Comparison of ENCODE assay signal across 27 cellular contexts in genomic region chr22:45477366-45478107, GRCh38. TPM values are rescaled to one million over a fixed set of nuclear protein-coding genes. Genes with fewer than 3 reads are reported as not detected.
DNase-seq lines count a peak whose midpoint lies in the region; ATAC-seq and TF ChIP-seq lines count a peak whose summit lies in the region.
"Had no signal": no experiment of that assay in that cellular context is flagged by ENCODE, and none has a peak within 500 bp of the region (broad histone marks: within the 10 kb centered on the region; RNA-seq: fewer than 3 reads in every experiment).

No MANE protein-coding gene starts in this region.

- H3K27ac Mint-ChIP-seq in CD8-positive, alpha-beta memory T cell = no peak overlapping the region
- H3K27ac Mint-ChIP-seq: activated CD8-positive, alpha-beta T cell treated with anti-CD3 and anti-CD28 coated beads for 36 hours; activated naive CD8-positive, alpha-beta T cell treated with anti-CD3 and anti-CD28 coated beads for 36 hours; CD8-positive, alpha-beta T cell; immature natural killer cell; naive thymus-derived CD4-positive, alpha-beta T cell had no signal

- H3K4me2 ChIP-seq in neuronal stem cell (ENCODE audit: insufficient read depth, low read length, poor library complexity, severe bottlenecking) = no peak overlapping the region

- 79% methylated on average over 7 of the region's 7 CpGs for WGBS in right cardiac atrium
- WGBS in neuronal stem cell (ENCODE audit: extremely low coverage in 2 of 2, insufficient read length in 2 of 2, insufficient replicate concordance in 1 of 2), 2 donors = no CpG with 5 or more reads among the region's 7 CpGs

- no peak overlapping the region for H2BK12ac ChIP-seq in neuronal stem cell (ENCODE audit: low read length)

- no peak for TF ChIP-seq CTCF in brain microvascular endothelial cell (IDR thresholded peaks at IDR 0.05; ENCODE audit: low read depth, low read length, missing control alignments)
- no peak for TF ChIP-seq CTCF in upper lobe of right lung (IDR thresholded peaks at IDR 0.05)

- no peak overlapping the region for H2AK5ac ChIP-seq in neuronal stem cell (ENCODE audit: low read depth, low read length)

- no peak overlapping the region for H2BK5ac ChIP-seq in neuronal stem cell (ENCODE audit: low read length)

- H3K4me3 Mint-ChIP-seq in CD8-positive, alpha-beta memory T cell = no peak overlapping the region
- H3K4me3 Mint-ChIP-seq: activated CD8-positive, alpha-beta T cell treated with anti-CD3 and anti-CD28 coated beads for 36 hours; activated naive CD8-positive, alpha-beta T cell treated with anti-CD3 and anti-CD28 coated beads for 36 hours; CD8-positive, alpha-beta T cell; immature natural killer cell; naive thymus-derived CD4-positive, alpha-beta T cell had no signal

- H3K79me1 ChIP-seq in neuronal stem cell (ENCODE audit: low read depth, low read length) = no peaks in the 10 kb centered on the region

- POLR2A ChIA-PET in CD8-positive, alpha-beta memory T cell (lab: Charles Lee) = no interaction called here

- H2BK15ac ChIP-seq in neuronal stem cell (ENCODE audit: low read length) = no peak overlapping the region

- no peaks in the 10 kb centered on the region for H3K36me3 Mint-ChIP-seq in CD8-positive, alpha-beta memory T cell
- H3K36me3 Mint-ChIP-seq: activated naive CD8-positive, alpha-beta T cell treated with anti-CD3 and anti-CD28 coated beads for 36 hours; CD8-positive, alpha-beta T cell; immature natural killer cell; naive thymus-derived CD4-positive, alpha-beta T cell had no signal

- peaks cover 18 to 44% of the 10 kb centered on the region in 2 donors for H3K27me3 Mint-ChIP-seq in CD8-positive, alpha-beta memory T cell
- H3K27me3 Mint-ChIP-seq: activated naive CD8-positive, alpha-beta T cell treated with anti-CD3 and anti-CD28 coated beads for 36 hours had no signal

- H3K14ac ChIP-seq in neuronal stem cell (ENCODE audit: low read length) = no peak overlapping the region

- H2BK120ac ChIP-seq in neuronal stem cell (ENCODE audit: low read depth, low read length) = no peak overlapping the region

- no peak for DNase-seq in right cardiac atrium
- DNase-seq in left ventricle myocardium superior = no peak
- no peak for DNase-seq in brain microvascular endothelial cell
- DNase-seq in neuronal stem cell (ENCODE audit: low spot score) = no peak
- DNase-seq in upper lobe of right lung = peak; percentile 36
- no peak for DNase-seq in C1 segment of cervical spinal cord (lab: John Stamatoyannopoulos, UW)
- DNase-seq in CD8-positive, alpha-beta memory T cell = no peak
- DNase-seq: activated CD4-positive, alpha-beta T cell treated with anti-CD3 and anti-CD28 coated beads for 1 hour; activated CD8-positive, alpha-beta T cell treated with anti-CD3 and anti-CD28 coated beads for 36 hours; activated naive CD8-positive, alpha-beta T cell treated with anti-CD3 and anti-CD28 coated beads for 36 hours; CD8-positive, alpha-beta T cell; H7; hypothalamus; immature natural killer cell; KBM-7; left ventricle myocardium inferior; midbrain; MM.1S; naive thymus-derived CD4-positive, alpha-beta T cell; NCI-H1436; NCI-H446; NCI-H774; stimulated activated naive CD4-positive, alpha-beta T cell treated with Interleukin-2 at 50 U/mL for 16 hours; thyroid gland had no signal

- no peak overlapping the region for H2AFZ ChIP-seq in neuronal stem cell (ENCODE audit: low read length)

- intact Hi-C loops in right cardiac atrium (cut with DNase I) = no loop called here
- intact Hi-C loops in left ventricle myocardium superior (cut with micrococcal nuclease) = no loop called here
- intact Hi-C loops in upper lobe of right lung (cut with DNase I) = no loop called here

- peaks cover 0 to 1% (median 0%) of the 10 kb centered on the region in 5 donors for H3K9me3 Mint-ChIP-seq in CD8-positive, alpha-beta memory T cell
- H3K9me3 Mint-ChIP-seq: activated CD8-positive, alpha-beta T cell treated with anti-CD3 and anti-CD28 coated beads for 36 hours; CD8-positive, alpha-beta T cell; immature natural killer cell had no signal

- H3K4me1 Mint-ChIP-seq in CD8-positive, alpha-beta memory T cell = no peaks in the 10 kb centered on the region
- H3K4me1 Mint-ChIP-seq: activated naive CD8-positive, alpha-beta T cell treated with anti-CD3 and anti-CD28 coated beads for 36 hours; immature natural killer cell had no signal

- no peak overlapping the region for H3K27ac ChIP-seq in right cardiac atrium (ENCODE audit: low read length)
- peak overlapping the region; percentile 36 for H3K27ac ChIP-seq in brain microvascular endothelial cell
- no peak overlapping the region for H3K27ac ChIP-seq in neuronal stem cell (replicated peaks; ENCODE audit: low read length)
- H3K27ac ChIP-seq in upper lobe of right lung = no peak overlapping the region
- H3K27ac ChIP-seq in CD8-positive, alpha-beta memory T cell (ENCODE audit: low read depth, low read length) = no peak overlapping the region
- H3K27ac ChIP-seq: RWPE1, thyroid gland had no signal

- ATAC-seq in right cardiac atrium = peak; percentile 25 to 29
- ATAC-seq in left ventricle myocardium superior = no peak
- ATAC-seq in upper lobe of right lung = no peak
- no peak for ATAC-seq in HG03457 (IDR thresholded peaks at IDR 0.05; ENCODE audit: unreplicated experiment)
- ATAC-seq: activated CD8-positive, alpha-beta T cell treated with anti-CD3 and anti-CD28 coated beads for 36 hours; CD8-positive, alpha-beta T cell; naive thymus-derived CD4-positive, alpha-beta T cell had no signal

- CTCF ChIA-PET in CD8-positive, alpha-beta memory T cell (lab: Charles Lee) = no interaction called here

- no peak overlapping the region for H4K8ac ChIP-seq in neuronal stem cell (ENCODE audit: low read depth, low read length)

- no peak overlapping the region for H3K23ac ChIP-seq in neuronal stem cell (ENCODE audit: low read depth, low read length, poor library complexity)

- H3K4me1 ChIP-seq in right cardiac atrium (ENCODE audit: control insufficient read depth, insufficient read depth, low read length) (no peaks in the 10 kb centered on the region), neuronal stem cell (ENCODE audit: control insufficient read depth in 2 of 2, insufficient read depth in 1 of 2, low read depth in 1 of 2, low read length in 2 of 2) (peaks cover 0 to 11% of the 10 kb centered on the region in 2 donors), upper lobe of right lung (no peaks in the 10 kb centered on the region)
- no peaks in the 10 kb centered on the region for H3K4me1 ChIP-seq in CD8-positive, alpha-beta memory T cell (ENCODE audit: insufficient read depth, low read length)

- in situ Hi-C loops in brain microvascular endothelial cell (cut with HindIII; ENCODE audit: low pct_ligation_motif_present, low sequenced_read_pairs) = no loop called here

- H4K91ac ChIP-seq in neuronal stem cell (ENCODE audit: low read depth, low read length, poor library complexity) = no peak overlapping the region

- no peaks in the 10 kb centered on the region for H3K27me3 ChIP-seq in right cardiac atrium (ENCODE audit: control insufficient read depth, insufficient read depth)
- no peaks in the 10 kb centered on the region for H3K27me3 ChIP-seq in brain microvascular endothelial cell (replicated peaks)
- peaks cover 0 to 8% (median 0%) of the 10 kb centered on the region in 3 experiments for H3K27me3 ChIP-seq in neuronal stem cell (ENCODE audit: control insufficient read depth in 3 of 3, insufficient read depth in 3 of 3, low read depth in 1 of 3, low read length in 3 of 3)
- H3K27me3 ChIP-seq in upper lobe of right lung = peaks cover 4% of the 10 kb centered on the region
- no peaks in the 10 kb centered on the region for H3K27me3 ChIP-seq in CD8-positive, alpha-beta memory T cell (ENCODE audit: insufficient read depth, low read length, poor library complexity, severe bottlenecking)
- H3K27me3 ChIP-seq: thyroid gland had no signal

- H3K36me3 ChIP-seq in brain microvascular endothelial cell (replicated peaks) (no peaks in the 10 kb centered on the region), neuronal stem cell (replicated peaks in 1 of 2; ENCODE audit: control insufficient read depth in 2 of 2, insufficient read depth in 2 of 2, low read length in 2 of 2) (no peaks in the 10 kb centered on the region), upper lobe of right lung (no peaks in the 10 kb centered on the region)
- H3K36me3 ChIP-seq in CD8-positive, alpha-beta memory T cell (ENCODE audit: insufficient read depth, low read length) = no peaks in the 10 kb centered on the region
- H3K36me3 ChIP-seq: left ventricle myocardium inferior, thyroid gland had no signal

- H3K9me3 ChIP-seq in right cardiac atrium (ENCODE audit: control insufficient read depth, low read length) (no peaks in the 10 kb centered on the region), neuronal stem cell (replicated peaks in 1 of 2; ENCODE audit: control insufficient read depth in 2 of 2, insufficient read depth in 1 of 2, low read depth in 1 of 2, low read length in 2 of 2) (no peaks in the 10 kb centered on the region), upper lobe of right lung (no peaks in the 10 kb centered on the region)
- no peaks in the 10 kb centered on the region for H3K9me3 ChIP-seq in CD8-positive, alpha-beta memory T cell (ENCODE audit: low read length)
- H3K9me3 ChIP-seq: left ventricle myocardium inferior, thyroid gland had no signal

- H3K9ac ChIP-seq in neuronal stem cell (ENCODE audit: low read depth, low read length, poor library complexity) = no peak overlapping the region

- peak overlapping the region; percentile 32 for H3K18ac ChIP-seq in neuronal stem cell (ENCODE audit: low read length)

- H3K4ac ChIP-seq in neuronal stem cell (ENCODE audit: low read length) = no peak overlapping the region

- H3K4me3 ChIP-seq in right cardiac atrium (ENCODE audit: low read length) = no peak overlapping the region
- H3K4me3 ChIP-seq in brain microvascular endothelial cell (ENCODE audit: low read depth, low read length) = no peak overlapping the region
- no peak overlapping the region for H3K4me3 ChIP-seq in neuronal stem cell (ENCODE audit: low read length in 2 of 2)
- H3K4me3 ChIP-seq in upper lobe of right lung = no peak overlapping the region
- no peak overlapping the region for H3K4me3 ChIP-seq in CD8-positive, alpha-beta memory T cell (ENCODE audit: low read length)
- H3K4me3 ChIP-seq: left ventricle myocardium inferior, thyroid gland had no signal

RNA-seq across cellular contexts. Expression of gene FBLN1, which starts 25.1 kb away (rescaled TPM):
- total RNA-seq in right cardiac atrium = 100 to 1,000 TPM; 286 to 456 (median 397) TPM
- polyA plus RNA-seq in right cardiac atrium = 228 TPM
- 93.3 TPM for total RNA-seq in left ventricle myocardium superior
- 160 TPM for polyA plus RNA-seq in neuronal stem cell (2013, experiment 1 of 2)
- polyA plus RNA-seq in neuronal stem cell (2013, experiment 2 of 2) = 157 TPM
- total RNA-seq in upper lobe of right lung = 272 TPM
- not detected for total RNA-seq in CD8-positive, alpha-beta memory T cell
- not detected for polyA plus RNA-seq in CD8-positive, alpha-beta memory T cell
- total RNA-seq: CD8-positive, alpha-beta T cell; T-helper 2 cell treated with Interferon-gamma antibody and Interleukin-4, amounts not matched to agents 100 ng/mL and 5 ng/mL, for 36 hours had no signal
- polyA plus RNA-seq: immature natural killer cell; naive thymus-derived CD4-positive, alpha-beta T cell had no signal

Comparison
In these comparisons a context has a peak if more than half of its experiments do, and no peak if none do; other contexts are left out.
1. ATAC-seq: peak in right cardiac atrium (2 of 2); none in left ventricle myocardium superior (single experiment), upper lobe of right lung (single experiment) and HG03457 (single experiment).
2. RNA of gene FBLN1, which starts 25.1 kb away (total RNA-seq): 286 to 456 TPM in right cardiac atrium, 272 TPM in upper lobe of right lung (single experiment) and 93.3 TPM in left ventricle myocardium superior (single experiment); not detected in CD8-positive, alpha-beta memory T cell; every median in the first group is over 10 times any median in the second.